Comparison of ENCODE assay signal across 8 cellular contexts in genomic region chr17:72588961-72589360, GRCh38.
A peak's percentile ranks its signal among the peaks of the same experiment; 100 is the strongest.
DNase-seq lines count a peak whose midpoint lies in the region; ATAC-seq and TF ChIP-seq lines count a peak whose summit lies in the region.

No MANE protein-coding gene starts in this region.

- no peaks in the 10 kb centered on the region for H3K9me3 ChIP-seq in Caco-2

- no peaks in the 10 kb centered on the region for H3K36me3 ChIP-seq in Caco-2 (ENCODE audit: control insufficient read depth, insufficient read depth, low read length)

- CTCF ChIA-PET in Caco-2 (lab: Charles Lee) = interaction anchor here (1.1 to 2.4 kb wide), 3 partner anchors 8 to 32 kb away, joined by 4 to 9 read pairs (median 7); no protein-coding TSS in a partner anchor
- CTCF ChIA-PET in activated CD8-positive, alpha-beta T cell treated with anti-CD3 and anti-CD28 coated beads, Interleukin-2, amount 10 ng/mL, durations not matched to agents 7 days and 5 days (lab: Charles Lee) = interaction anchor here (2.1 to 3.9 kb wide), 2 partner anchors 32 to 137 kb away, joined by 10 to 19 read pairs; no protein-coding TSS in a partner anchor

- DNase-seq in Caco-2 = peak; percentile 61 to 75
- DNase-seq in NCI-H187 (lab: John Stamatoyannopoulos, UW) = peak; percentile 56 to 81
- peak; percentile 22 for DNase-seq in activated CD8-positive, alpha-beta T cell treated with anti-CD3 and anti-CD28 coated beads, Interleukin-2, amount 10 ng/mL, durations not matched to agents 7 days and 5 days
- DNase-seq in mesothelial cell of epicardium (ENCODE audit: low spot score in 2 of 2, unreplicated experiment in 2 of 2) = peak in 1 of 2 experiments; percentile 40
- DNase-seq in activated CD4-positive, CD25-positive, alpha-beta regulatory T cell (lab: John Stamatoyannopoulos, UW) = no peak
- DNase-seq in immature natural killer cell = no peak

- H3K27ac Mint-ChIP-seq in Caco-2 (ENCODE audit: unreplicated experiment) (peak overlapping the region; percentile 42), mesothelial cell of epicardium (peak overlapping the region; percentile 60), immature natural killer cell (no peak overlapping the region)
- no peak overlapping the region for H3K27ac Mint-ChIP-seq in activated CD8-positive, alpha-beta T cell treated with anti-CD3 and anti-CD28 coated beads, Interleukin-2, amount 10 ng/mL, durations not matched to agents 7 days and 5 days

- intact Hi-C loops in Caco-2 (cut with micrococcal nuclease; ENCODE audit: unreplicated experiment) = loop anchor here (2.0 kb wide), 1 partner anchor 28 kb away; no protein-coding TSS in a partner anchor

- H3K4me1 Mint-ChIP-seq in Caco-2 (ENCODE audit: low read depth, unreplicated experiment) (peaks cover 25% of the 10 kb centered on the region), mesothelial cell of epicardium (peaks cover 32% of the 10 kb centered on the region), immature natural killer cell (peaks cover 8 to 10% of the 10 kb centered on the region in 2 donors)
- peaks cover 36% of the 10 kb centered on the region for H3K4me1 Mint-ChIP-seq in activated CD8-positive, alpha-beta T cell treated with anti-CD3 and anti-CD28 coated beads, Interleukin-2, amount 10 ng/mL, durations not matched to agents 7 days and 5 days (ENCODE audit: low read depth)

- no peaks in the 10 kb centered on the region; the same call in 1 of the 2 replicates for H3K27me3 ChIP-seq in Caco-2 (replicated peaks; ENCODE audit: control insufficient read depth, insufficient read depth, low read length)

- H3K36me3 Mint-ChIP-seq in Caco-2 (ENCODE audit: insufficient read depth, unreplicated experiment) (peaks cover 12% of the 10 kb centered on the region), mesothelial cell of epicardium (no peaks in the 10 kb centered on the region), immature natural killer cell (no peaks in the 10 kb centered on the region)
- H3K36me3 Mint-ChIP-seq in activated CD8-positive, alpha-beta T cell treated with anti-CD3 and anti-CD28 coated beads, Interleukin-2, amount 10 ng/mL, durations not matched to agents 7 days and 5 days (ENCODE audit: low read depth) = no peaks in the 10 kb centered on the region

- no peak for ATAC-seq in activated CD8-positive, alpha-beta T cell treated with anti-CD3 and anti-CD28 coated beads, Interleukin-2, amount 10 ng/mL, durations not matched to agents 7 days and 5 days
- ATAC-seq in HG02852 (IDR thresholded peaks at IDR 0.05; ENCODE audit: unreplicated experiment) (no peak), HG03520 (IDR thresholded peaks at IDR 0.05; ENCODE audit: unreplicated experiment) (no peak)

- H3K4me1 ChIP-seq in Caco-2 = peaks cover 25% of the 10 kb centered on the region

- POLR2A ChIA-PET in Caco-2 (lab: Charles Lee) = interaction anchor here (0.6 to 1.3 kb wide), 4 partner anchors 9 to 29 kb away, joined by 3 to 6 read pairs (median 4); no protein-coding TSS in a partner anchor
- POLR2A ChIA-PET in activated CD8-positive, alpha-beta T cell treated with anti-CD3 and anti-CD28 coated beads, Interleukin-2, amount 10 ng/mL, durations not matched to agents 7 days and 5 days (lab: Charles Lee) = interaction anchor here (0.6 kb wide), 1 partner anchor 242 kb away, joined by 3 read pairs; no protein-coding TSS in a partner anchor

- BruUV-seq in Caco-2 (replicated peaks; lab: Mats Ljungman, UMichigan) = no TSS peak

- H3K4me3 Mint-ChIP-seq in Caco-2 (ENCODE audit: unreplicated experiment) = peak overlapping the region; percentile 57
- no peak overlapping the region for H3K4me3 Mint-ChIP-seq in activated CD8-positive, alpha-beta T cell treated with anti-CD3 and anti-CD28 coated beads, Interleukin-2, amount 10 ng/mL, durations not matched to agents 7 days and 5 days
- peak overlapping the region; percentile 83 for H3K4me3 Mint-ChIP-seq in mesothelial cell of epicardium
- no peak overlapping the region for H3K4me3 Mint-ChIP-seq in immature natural killer cell

- H3K27me3 Mint-ChIP-seq in Caco-2 (ENCODE audit: insufficient read depth, unreplicated experiment) (peaks cover 3% of the 10 kb centered on the region), mesothelial cell of epicardium (ENCODE audit: low read depth) (peaks cover 45% of the 10 kb centered on the region), immature natural killer cell (ENCODE audit: low read depth in 3 of 3) (peaks cover 7 to 16% (median 16%) of the 10 kb centered on the region in 3 donors)
- H3K27me3 Mint-ChIP-seq in activated CD8-positive, alpha-beta T cell treated with anti-CD3 and anti-CD28 coated beads, Interleukin-2, amount 10 ng/mL, durations not matched to agents 7 days and 5 days (ENCODE audit: low read depth) = peaks cover 51% of the 10 kb centered on the region

- TF ChIP-seq CTCF in Caco-2 (IDR thresholded peaks at IDR 0.05; ENCODE audit: insufficient read depth in 1 of 2, low read depth in 1 of 2, low read length in 1 of 2, severe bottlenecking in 1 of 2, unreplicated experiment in 1 of 2) (no peak), mesothelial cell of epicardium (IDR thresholded peaks at IDR 0.05; ENCODE audit: unreplicated experiment) (no peak)

- H3K9me3 Mint-ChIP-seq in Caco-2 (ENCODE audit: unreplicated experiment) = no peaks in the 10 kb centered on the region
- H3K9me3 Mint-ChIP-seq in activated CD8-positive, alpha-beta T cell treated with anti-CD3 and anti-CD28 coated beads, Interleukin-2, amount 10 ng/mL, durations not matched to agents 7 days and 5 days (ENCODE audit: insufficient read depth) = no peaks in the 10 kb centered on the region
- no peaks in the 10 kb centered on the region for H3K9me3 Mint-ChIP-seq in mesothelial cell of epicardium
- no peaks in the 10 kb centered on the region for H3K9me3 Mint-ChIP-seq in immature natural killer cell

- peak overlapping the region; percentile 22 for H3K4me3 ChIP-seq in Caco-2 (ENCODE audit: low read depth, low read length)

Comparison
In these comparisons a context has a peak if more than half of its experiments do, and no peak if none do; other contexts are left out.
1. DNase-seq: peak in Caco-2 (2 of 2), NCI-H187 (2 of 2) and activated CD8-positive, alpha-beta T cell treated with anti-CD3 and anti-CD28 coated beads, Interleukin-2, amount 10 ng/mL, durations not matched to agents 7 days and 5 days (single experiment); none in activated CD4-positive, CD25-positive, alpha-beta regulatory T cell (0 of 4) and immature natural killer cell (0 of 3).
2. H3K27ac Mint-ChIP-seq: peak in Caco-2 (single experiment) and mesothelial cell of epicardium (single experiment); none in activated CD8-positive, alpha-beta T cell treated with anti-CD3 and anti-CD28 coated beads, Interleukin-2, amount 10 ng/mL, durations not matched to agents 7 days and 5 days (single experiment) and immature natural killer cell (0 of 6).
3. H3K4me3 Mint-ChIP-seq: peak in Caco-2 (single experiment) and mesothelial cell of epicardium (single experiment); none in activated CD8-positive, alpha-beta T cell treated with anti-CD3 and anti-CD28 coated beads, Interleukin-2, amount 10 ng/mL, durations not matched to agents 7 days and 5 days (single experiment) and immature natural killer cell (0 of 5).